15 cellular contexts compared by ENCODE assay signal in the genomic region with DNA sequence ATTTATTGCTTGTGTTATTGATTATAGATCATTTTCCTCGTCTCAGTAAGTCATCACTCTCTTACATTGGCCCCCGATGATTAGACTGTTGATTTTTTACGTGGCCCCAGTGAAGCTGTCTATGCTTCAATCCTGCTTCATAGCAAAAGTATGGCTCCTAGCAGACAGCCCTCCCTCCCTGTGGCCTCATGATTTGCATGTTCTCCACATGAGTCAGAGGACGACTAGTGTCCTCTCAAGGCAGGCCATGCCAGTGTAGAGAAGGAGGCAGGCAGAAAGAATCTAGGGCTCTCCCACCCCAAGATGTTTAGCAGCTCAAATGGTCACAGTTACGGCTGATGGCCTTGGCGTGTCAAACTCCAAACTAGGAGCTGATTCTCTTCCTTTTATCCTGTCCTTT. TPM values are rescaled to one million over a fixed set of nuclear protein-coding genes. Genes with fewer than 3 reads are reported as not detected.
DNase-seq lines count a peak whose midpoint lies in the region; ATAC-seq and TF ChIP-seq lines count a peak whose summit lies in the region.
"Had no signal": no experiment of that assay in that cellular context is flagged by ENCODE, and none has a peak within 500 bp of the region (broad histone marks: within the 10 kb centered on the region; RNA-seq: fewer than 3 reads in every experiment).

No MANE protein-coding gene starts in this region.

- H3K9me3 ChIP-seq in OCI-LY3 (ENCODE audit: insufficient read depth, low read length) (no peaks in the 10 kb centered on the region), fibroblast of lung (ENCODE audit: control insufficient read depth, insufficient read depth, low read depth, low read length) (no peaks in the 10 kb centered on the region), psoas muscle (no peaks in the 10 kb centered on the region)
- H3K9me3 ChIP-seq: right lobe of liver had no signal

- H3K4me3 ChIP-seq in OCI-LY3 (ENCODE audit: low read length), result no peak overlapping the region
- H3K4me3 ChIP-seq in fibroblast of lung (replicated peaks in 1 of 4; ENCODE audit: control extremely low read depth in 1 of 4, insufficient read depth in 1 of 4, low read depth in 3 of 4, low read length in 4 of 4), result no peak overlapping the region
- no peak overlapping the region for H3K4me3 ChIP-seq in retinal pigment epithelial cell (ENCODE audit: low read length)
- no peak overlapping the region for H3K4me3 ChIP-seq in psoas muscle
- H3K4me3 ChIP-seq: right lobe of liver had no signal

- DNase-seq in ELR (ENCODE audit: low read depth), result peak; percentile 89
- peak; percentile 29 to 87 for DNase-seq in fibroblast of lung (ENCODE audit: low read depth in 2 of 2)
- peak; percentile 36 for DNase-seq in retinal pigment epithelial cell (ENCODE audit: low read depth)
- DNase-seq in NCI-H2171 (lab: John Stamatoyannopoulos, UW), result no peak
- DNase-seq in psoas muscle, result no peak
- DNase-seq: activated CD4-positive, alpha-beta memory T cell treated with anti-CD3 and anti-CD28 coated beads for 36 hours; erythroblast; immature natural killer cell; NCI-H2227 treated with DMSO at 0.1 percent for 48 hours; right lobe of liver; substantia nigra had no signal

- no peak overlapping the region for H3K9ac ChIP-seq in OCI-LY3 (ENCODE audit: low read length)
- no peak overlapping the region for H3K9ac ChIP-seq in fibroblast of lung (ENCODE audit: insufficient read depth, low read length)

- WGBS in psoas muscle, 3 donors, result 81 to 93% (median 82%) methylated on average over 6 of the region's 6 CpGs

- no peaks in the 10 kb centered on the region for H3K27me3 ChIP-seq in OCI-LY3 (ENCODE audit: low read depth, low read length)
- no peaks in the 10 kb centered on the region for H3K27me3 ChIP-seq in fibroblast of lung (ENCODE audit: control insufficient read depth, insufficient read depth, low read length)
- H3K27me3 ChIP-seq in psoas muscle (ENCODE audit: insufficient read depth in 3 of 3, low read length in 2 of 3), result peaks cover 0 to 6% (median 0%) of the 10 kb centered on the region in 3 donors
- H3K27me3 ChIP-seq: right lobe of liver had no signal

- H4K20me1 ChIP-seq in OCI-LY3 (ENCODE audit: insufficient read depth, low read length), result no peaks in the 10 kb centered on the region
- H4K20me1 ChIP-seq in fibroblast of lung (ENCODE audit: control insufficient read depth, extremely low read depth, insufficient read depth, low read length), result no peaks in the 10 kb centered on the region

- H2AFZ ChIP-seq in OCI-LY3 (ENCODE audit: low read depth, low read length) (no peak overlapping the region), fibroblast of lung (ENCODE audit: low read length) (no peak overlapping the region)

- no peaks in the 10 kb centered on the region for H3K79me2 ChIP-seq in OCI-LY3 (ENCODE audit: low read length)
- no peaks in the 10 kb centered on the region for H3K79me2 ChIP-seq in fibroblast of lung (ENCODE audit: control insufficient read depth, insufficient read depth, low read length)

- ATAC-seq in psoas muscle (no peak), GM18517 (IDR thresholded peaks at IDR 0.05; ENCODE audit: unreplicated experiment) (no peak), GM18873 (IDR thresholded peaks at IDR 0.05; ENCODE audit: low FRiP score, unreplicated experiment) (no peak)
- ATAC-seq: Panc1, right lobe of liver had no signal

- intact Hi-C loops in psoas muscle (cut with DNase I), result no loop called here

- no peak for TF ChIP-seq CTCF in OCI-LY3 (IDR thresholded peaks at IDR 0.05; ENCODE audit: low read depth, low read length)
- TF ChIP-seq CTCF in fibroblast of lung (conservative IDR thresholded peaks at IDR 0.05 in 1 of 2, IDR thresholded peaks at IDR 0.05 in 1 of 2; ENCODE audit: low read depth in 1 of 2, low read length in 2 of 2), result no peak
- TF ChIP-seq CTCF in retinal pigment epithelial cell (conservative IDR thresholded peaks at IDR 0.05; ENCODE audit: low read depth, low read length), result no peak
- no peak for TF ChIP-seq CTCF in psoas muscle (IDR thresholded peaks at IDR 0.05)

- H3K4me2 ChIP-seq in OCI-LY3 (ENCODE audit: low read length) (0 out of 2 replicates have a peak overlapping the region, but pooled peaks have one; percentile 10), fibroblast of lung (ENCODE audit: extremely low read depth, insufficient read depth, low read length) (no peak overlapping the region)

- H3K27ac ChIP-seq in OCI-LY3 (ENCODE audit: low read length) (no peak overlapping the region), fibroblast of lung (ENCODE audit: insufficient read depth, low read length) (no peak overlapping the region), psoas muscle (no peak overlapping the region)
- H3K27ac ChIP-seq: right lobe of liver had no signal

- peaks cover 17% of the 10 kb centered on the region for H3K4me1 ChIP-seq in OCI-LY3 (ENCODE audit: low read length)
- H3K4me1 ChIP-seq in fibroblast of lung (ENCODE audit: control insufficient read depth, extremely low read depth, insufficient read depth, low read length), result peaks cover 10% of the 10 kb centered on the region
- no peaks in the 10 kb centered on the region for H3K4me1 ChIP-seq in psoas muscle
- H3K4me1 ChIP-seq: right lobe of liver had no signal

- H3K36me3 ChIP-seq in OCI-LY3 (replicated peaks; ENCODE audit: low read depth, low read length) (peaks cover 7% of the 10 kb centered on the region), fibroblast of lung (ENCODE audit: control insufficient read depth, insufficient read depth, low read length) (peaks cover 2% of the 10 kb centered on the region), psoas muscle (ENCODE audit: insufficient read depth in 1 of 2, low read depth in 1 of 2) (no peaks in the 10 kb centered on the region)

RNA-seq across cellular contexts. Expression of a gene that starts 59.6 kb away (rescaled TPM):
- total RNA-seq in fibroblast of lung (0.17 and 0.26 TPM in 2 replicates), psoas muscle (under 1 TPM; 0.17 to 0.20 (median 0.18) TPM)
- polyA plus RNA-seq in fibroblast of lung (0.06 and 0.07 TPM in 2 replicates), psoas muscle (under 1 TPM; 0.01 to 0.08 (median 0.04) TPM)
- 0.05 and 0.06 TPM in 2 replicates for polyA plus RNA-seq in fibroblast of lung (2012)
- polyA minus RNA-seq in fibroblast of lung (ENCODE audit: low replicate concordance), result 0.26 TPM in 1 of 2 replicates, not detected in the other

Comparison
In these comparisons a context has a peak if more than half of its experiments do, and no peak if none do; other contexts are left out.
1. DNase-seq: peak in ELR (single experiment), fibroblast of lung (2 of 2) and retinal pigment epithelial cell (single experiment); none in NCI-H2171 (single experiment) and psoas muscle (0 of 2).